Comparison of ENCODE assay signal across 15 cellular contexts in the genomic region with DNA sequence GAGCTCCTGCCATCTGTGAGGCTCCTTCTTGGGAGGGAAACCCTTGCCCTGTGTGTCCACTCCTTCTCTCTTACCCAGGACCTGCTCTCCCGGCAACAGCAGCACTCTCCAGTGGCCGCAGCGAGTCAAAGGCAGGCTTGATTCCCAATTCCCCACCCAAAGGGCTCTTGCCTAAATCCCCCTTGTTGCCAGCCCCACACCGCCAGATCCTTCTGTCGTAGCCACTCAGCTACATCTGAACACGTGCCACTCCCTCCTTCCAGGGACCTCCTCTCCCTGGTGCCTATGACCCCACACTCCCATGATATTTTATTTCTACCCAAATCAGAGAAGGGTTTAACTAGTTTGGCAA. TPM values are rescaled to one million over a fixed set of nuclear protein-coding genes. Genes with fewer than 3 reads are reported as not detected.
A peak's percentile ranks its signal among the peaks of the same experiment; 100 is the strongest.
DNase-seq lines count a peak whose midpoint lies in the region; ATAC-seq and TF ChIP-seq lines count a peak whose summit lies in the region.
"Had no signal": no experiment of that assay in that cellular context is flagged by ENCODE, and none has a peak within 500 bp of the region (broad histone marks: within the 10 kb centered on the region; RNA-seq: fewer than 3 reads in every experiment).

No MANE protein-coding gene starts in this region.

- H3K4me1 ChIP-seq in left ventricle myocardium inferior (peaks cover 81% of the 10 kb centered on the region), tibial nerve (peaks cover 0 to 42% (median 18%) of the 10 kb centered on the region in 4 donors)

- peaks cover 74% of the 10 kb centered on the region for H3K36me3 Mint-ChIP-seq in brain
- H3K36me3 Mint-ChIP-seq in naive thymus-derived CD8-positive, alpha-beta T cell: no peaks in the 10 kb centered on the region

- TF ChIP-seq EP300 in tibial nerve (IDR thresholded peaks at IDR 0.05): no peak

- ATAC-seq in left ventricle myocardium superior: no peak
- ATAC-seq in naive thymus-derived CD8-positive, alpha-beta T cell: no peak

- no peak for DNase-seq in left ventricle myocardium inferior
- no peak for DNase-seq in left ventricle myocardium superior
- DNase-seq in naive thymus-derived CD8-positive, alpha-beta T cell: no peak
- no peak for DNase-seq in tibial nerve (ENCODE audit: low spot score in 2 of 2)
- DNase-seq in stimulated activated CD4-positive, alpha-beta T cell treated with anti-CD3 and anti-CD28 coated beads, Interleukin-4, amount 100 ng/mL, for 1 hour: no peak
- no peak for DNase-seq in NCI-H1092 treated with DMSO at 0.1 percent for 48 hours (lab: John Stamatoyannopoulos, UW)
- DNase-seq in GM19240 (ENCODE audit: insufficient read length, low spot score): no peak
- DNase-seq: activated gamma-delta T cell treated with Interleukin-2 at 50 U/mL for 16 hours; NCI-H2227 treated with DMSO at 0.1 percent for 48 hours; stimulated activated CD4-positive, alpha-beta T cell treated with anti-CD3 and anti-CD28 coated beads, Interleukin-2, amount 100 ng/mL, for 48 hours had no signal

- no peaks in the 10 kb centered on the region for H3K27me3 Mint-ChIP-seq in brain
- no peaks in the 10 kb centered on the region for H3K27me3 Mint-ChIP-seq in naive thymus-derived CD8-positive, alpha-beta T cell

- TF ChIP-seq CTCF in left ventricle myocardium inferior (IDR thresholded peaks at IDR 0.05; ENCODE audit: borderline replicate concordance) (no peak), brain (conservative IDR thresholded peaks at IDR 0.05) (no peak), tibial nerve (IDR thresholded peaks at IDR 0.05) (no peak)

- WGBS in tibial nerve, 2 donors: 71 to 77% methylated on average over 6 of the region's 6 CpGs

- no peaks in the 10 kb centered on the region for H3K9me3 Mint-ChIP-seq in brain
- H3K9me3 Mint-ChIP-seq in naive thymus-derived CD8-positive, alpha-beta T cell: no peaks in the 10 kb centered on the region

- H3K27ac ChIP-seq in left ventricle myocardium inferior (replicated peaks) (peak overlapping the region; percentile 55), tibial nerve (peak overlapping the region in 3 of 4 donors; percentile 29 to 70 (median 46))
- H3K27ac ChIP-seq: cardiac muscle cell, SK-N-MC had no signal

- POLR2A ChIA-PET in naive thymus-derived CD8-positive, alpha-beta T cell (lab: Charles Lee): interaction anchor here (4.9 kb wide), 1 partner anchor 14 kb away, joined by 110 read pairs; the partner anchor contains the start of gene SELPLG

- H3K36me3 ChIP-seq in left ventricle myocardium inferior (peaks cover 78% of the 10 kb centered on the region), tibial nerve (peaks cover 0 to 63% (median 5%) of the 10 kb centered on the region in 3 donors)

- peak overlapping the region; percentile 26 to 74 (median 67) for H3K27ac Mint-ChIP-seq in brain
- peak overlapping the region in 8 of 10 donors; percentile 41 to 74 (median 60) for H3K27ac Mint-ChIP-seq in naive thymus-derived CD8-positive, alpha-beta T cell

- peaks cover 59% of the 10 kb centered on the region for H3K4me1 Mint-ChIP-seq in brain
- H3K4me1 Mint-ChIP-seq in naive thymus-derived CD8-positive, alpha-beta T cell: peaks cover 24 to 50% (median 31%) of the 10 kb centered on the region in 4 donors

- H3K4me3 Mint-ChIP-seq in brain: no peak overlapping the region
- H3K4me3 Mint-ChIP-seq in naive thymus-derived CD8-positive, alpha-beta T cell: no peak overlapping the region

- no peak for TF ChIP-seq POLR2A in tibial nerve (IDR thresholded peaks at IDR 0.05)

- H3K9me3 ChIP-seq in left ventricle myocardium inferior (replicated peaks): no peaks in the 10 kb centered on the region
- no peaks in the 10 kb centered on the region for H3K9me3 ChIP-seq in tibial nerve

- H3K27me3 ChIP-seq in left ventricle myocardium inferior (ENCODE audit: low read depth): no peaks in the 10 kb centered on the region
- H3K27me3 ChIP-seq in tibial nerve: no peaks in the 10 kb centered on the region
- H3K27me3 ChIP-seq: cardiac muscle cell had no signal

- intact Hi-C loops in left ventricle myocardium inferior (cut with micrococcal nuclease) (no loop called here), left ventricle myocardium superior (cut with micrococcal nuclease) (no loop called here)

- H3K4me3 ChIP-seq in left ventricle myocardium inferior (no peak overlapping the region), tibial nerve (no peak overlapping the region)
- H3K4me3 ChIP-seq: cardiac muscle cell, SK-N-MC had no signal

RNA-seq across cellular contexts. Expression of gene SELPLG, which starts 14.2 kb away (rescaled TPM):
- total RNA-seq in left ventricle myocardium inferior: 3.4 TPM
- 4.1 TPM for total RNA-seq in left ventricle myocardium superior
- 8.1 TPM for polyA plus RNA-seq in brain (ENCODE audit: insufficient read depth, low read depth, low replicate concordance)
- total RNA-seq in naive thymus-derived CD8-positive, alpha-beta T cell: 100 to 1,000 TPM; 157 to 163 TPM
- 100 to 1,000 TPM; 453 to 720 (median 520) TPM for polyA plus RNA-seq in naive thymus-derived CD8-positive, alpha-beta T cell
- total RNA-seq in tibial nerve: 10 to 100 TPM in 2 of 4 donors, 1 to 10 TPM in 2; 4.5 to 15.1 (median 9.2) TPM

RNA-seq across cellular contexts. Expression of gene TMEM119, which starts 50.0 kb away (rescaled TPM):
- 1.3 TPM for total RNA-seq in left ventricle myocardium inferior
- 1.4 TPM for total RNA-seq in left ventricle myocardium superior
- 4.6 TPM for polyA plus RNA-seq in brain (ENCODE audit: insufficient read depth, low read depth, low replicate concordance)
- under 1 TPM; 0.26 to 0.77 TPM for total RNA-seq in naive thymus-derived CD8-positive, alpha-beta T cell
- under 1 TPM in 2 of 3 donors, not detected in 1; 0.06 to 0.21 TPM for polyA plus RNA-seq in naive thymus-derived CD8-positive, alpha-beta T cell
- 10 to 100 TPM in 3 of 4 donors, 1 to 10 TPM in 1; 9.0 to 48.8 (median 42.3) TPM for total RNA-seq in tibial nerve
- total RNA-seq: glomerular endothelial cell had no signal
- polyA plus RNA-seq: keratinocyte had no signal

Comparison
In these comparisons a context has a peak if more than half of its experiments do, and no peak if none do; other contexts are left out.
1. RNA of gene SELPLG, which starts 14.2 kb away (total RNA-seq): 157 to 163 TPM in naive thymus-derived CD8-positive, alpha-beta T cell; 4.5 to 15.1 TPM in tibial nerve, 4.1 TPM in left ventricle myocardium superior (single experiment) and 3.4 TPM in left ventricle myocardium inferior (single experiment); every median in the first group is over 4 times any median in the second.